Comparison of ENCODE assay signal across 19 cellular contexts in genomic region chr9:129801504-129801903, GRCh38. TPM values are rescaled to one million over a fixed set of nuclear protein-coding genes. Genes with fewer than 3 reads are reported as not detected.
DNase-seq lines count a peak whose midpoint lies in the region; ATAC-seq, FAIRE-seq and TF ChIP-seq lines count a peak whose summit lies in the region.
"Had no signal": no experiment of that assay in that cellular context is flagged by ENCODE, and none has a peak within 500 bp of the region (broad histone marks: within the 10 kb centered on the region; RNA-seq: fewer than 3 reads in every experiment).

No MANE protein-coding gene starts in this region.

- CTCF ChIA-PET in activated CD4-positive, alpha-beta T cell treated with anti-CD3 and anti-CD28 coated beads, Interleukin-2, amount 10 ng/mL, durations not matched to agents 7 days and 5 days (lab: Charles Lee), result interaction anchor here (1.3 to 1.9 kb wide), 2 partner anchors 11 to 15 kb away, joined by 3 to 8 read pairs; no protein-coding TSS in a partner anchor
- CTCF ChIA-PET in activated CD4-positive, alpha-beta T cell treated with anti-CD3 and anti-CD28 coated beads for 36 hours (lab: Charles Lee), result interaction anchor here (0.6 to 1.7 kb wide), 5 partner anchors 15 to 519 kb away, joined by 3 to 6 read pairs (median 3); no protein-coding TSS in a partner anchor

- peak overlapping the region; percentile 83 for H3K27ac Mint-ChIP-seq in activated CD4-positive, alpha-beta T cell treated with anti-CD3 and anti-CD28 coated beads, Interleukin-2, amount 10 ng/mL, durations not matched to agents 7 days and 5 days
- H3K27ac Mint-ChIP-seq in activated CD4-positive, alpha-beta T cell treated with anti-CD3 and anti-CD28 coated beads for 36 hours, result no peak overlapping the region
- H3K27ac Mint-ChIP-seq in HFFc6 (no peak overlapping the region), nephron progenitor cell (peak overlapping the region; percentile 72)
- H3K27ac Mint-ChIP-seq in central memory CD8-positive, alpha-beta T cell (ENCODE audit: low read depth), result no peak overlapping the region

- no peaks in the 10 kb centered on the region for H3K27me3 Mint-ChIP-seq in activated CD4-positive, alpha-beta T cell treated with anti-CD3 and anti-CD28 coated beads, Interleukin-2, amount 10 ng/mL, durations not matched to agents 7 days and 5 days
- no peaks in the 10 kb centered on the region for H3K27me3 Mint-ChIP-seq in activated CD4-positive, alpha-beta T cell treated with anti-CD3 and anti-CD28 coated beads for 36 hours
- peaks cover 5% of the 10 kb centered on the region for H3K27me3 Mint-ChIP-seq in HFFc6 (ENCODE audit: insufficient read depth)
- no peaks in the 10 kb centered on the region for H3K27me3 Mint-ChIP-seq in central memory CD8-positive, alpha-beta T cell
- H3K27me3 Mint-ChIP-seq in nephron progenitor cell (ENCODE audit: low read depth, poor library complexity), result peaks cover 11% of the 10 kb centered on the region

- no peaks in the 10 kb centered on the region for H3K9me3 ChIP-seq in pancreas
- H3K9me3 ChIP-seq: left ventricle myocardium inferior had no signal

- DNase-seq in activated CD4-positive, alpha-beta T cell treated with anti-CD3 and anti-CD28 coated beads, Interleukin-2, amount 10 ng/mL, durations not matched to agents 7 days and 5 days, result no peak
- DNase-seq in activated CD4-positive, alpha-beta T cell treated with anti-CD3 and anti-CD28 coated beads for 36 hours, result no peak
- DNase-seq in HFFc6, result no peak
- DNase-seq in central memory CD8-positive, alpha-beta T cell (ENCODE audit: low spot score in 2 of 2), result no peak
- no peak for DNase-seq in nephron progenitor cell
- no peak for DNase-seq in pancreas
- DNase-seq in CD1c-positive myeloid dendritic cell (ENCODE audit: extremely low spot score), result no peak
- DNase-seq in DMS 273 (lab: John Stamatoyannopoulos, UW; ENCODE audit: unreplicated experiment), result no peak
- DNase-seq: left ventricle myocardium inferior; NCI-H1105; NCI-H2171 treated with DMSO at 0.1 percent for 48 hours; NCI-H82; PC-9; stimulated activated CD4-positive, alpha-beta T cell treated with anti-CD3 and anti-CD28 coated beads, Interleukin-12 subunit alpha, Interleukin-12 subunit beta, amount 100 ng/mL, for 4 hours; stimulated activated naive CD4-positive, alpha-beta T cell had no signal

- no peak for ATAC-seq in activated CD4-positive, alpha-beta T cell treated with anti-CD3 and anti-CD28 coated beads for 36 hours
- ATAC-seq in central memory CD8-positive, alpha-beta T cell (replicated peaks; ENCODE audit: extremely low read depth, poor library complexity, severe bottlenecking), result no peak
- ATAC-seq in pancreas, result no peak
- ATAC-seq: GM12878 had no signal

- no peak for FAIRE-seq in pancreas (lab: Jason Lieb, UNC)
- FAIRE-seq: A204.1, GM12878, TTC549, urothelium cell line had no signal

- intact Hi-C loops in activated CD4-positive, alpha-beta T cell treated with anti-CD3 and anti-CD28 coated beads for 36 hours (cut with DNase I, micrococcal nuclease), result no loop called here
- intact Hi-C loops in pancreas (cut with DNase I), result no loop called here

- peak overlapping the region; percentile 58 for H3K4me3 Mint-ChIP-seq in activated CD4-positive, alpha-beta T cell treated with anti-CD3 and anti-CD28 coated beads, Interleukin-2, amount 10 ng/mL, durations not matched to agents 7 days and 5 days
- no peak overlapping the region for H3K4me3 Mint-ChIP-seq in activated CD4-positive, alpha-beta T cell treated with anti-CD3 and anti-CD28 coated beads for 36 hours
- H3K4me3 Mint-ChIP-seq in HFFc6 (peak overlapping the region; percentile 19; the same call in 1 of the 2 replicates), nephron progenitor cell (peak overlapping the region; percentile 65)
- H3K4me3 Mint-ChIP-seq in central memory CD8-positive, alpha-beta T cell, result peak overlapping the region; percentile 67

- H3K4me1 ChIP-seq in pancreas, result peaks cover 0 to 11% (median 0%) of the 10 kb centered on the region in 3 donors

- no peak overlapping the region for H3K4me3 ChIP-seq in pancreas
- H3K4me3 ChIP-seq: GM12878, left ventricle myocardium inferior, PC-9 had no signal

- peaks cover 17% of the 10 kb centered on the region for H3K36me3 Mint-ChIP-seq in activated CD4-positive, alpha-beta T cell treated with anti-CD3 and anti-CD28 coated beads, Interleukin-2, amount 10 ng/mL, durations not matched to agents 7 days and 5 days (ENCODE audit: low read depth)
- H3K36me3 Mint-ChIP-seq in activated CD4-positive, alpha-beta T cell treated with anti-CD3 and anti-CD28 coated beads for 36 hours (ENCODE audit: low read depth), result peaks cover 17% of the 10 kb centered on the region
- H3K36me3 Mint-ChIP-seq in HFFc6 (ENCODE audit: low read depth) (peaks cover 10% of the 10 kb centered on the region; the same call in 1 of the 2 replicates), nephron progenitor cell (ENCODE audit: low read depth) (peaks cover 10% of the 10 kb centered on the region)
- H3K36me3 Mint-ChIP-seq in central memory CD8-positive, alpha-beta T cell (ENCODE audit: insufficient read depth), result peaks cover 16% of the 10 kb centered on the region

- POLR2A ChIA-PET in activated CD4-positive, alpha-beta T cell treated with anti-CD3 and anti-CD28 coated beads, Interleukin-2, amount 10 ng/mL, durations not matched to agents 7 days and 5 days (lab: Charles Lee), result no interaction called here
- POLR2A ChIA-PET in activated CD4-positive, alpha-beta T cell treated with anti-CD3 and anti-CD28 coated beads for 36 hours (lab: Charles Lee), result interaction anchor here (0.6 kb wide), 2 partner anchors 45 to 522 kb away, joined by 4 to 5 read pairs; no protein-coding TSS in a partner anchor

- H3K27me3 ChIP-seq in pancreas, result no peaks in the 10 kb centered on the region

- no peak overlapping the region for H3K27ac ChIP-seq in pancreas
- H3K27ac ChIP-seq: left ventricle myocardium inferior, PC-9 had no signal

- H3K9me3 Mint-ChIP-seq in activated CD4-positive, alpha-beta T cell treated with anti-CD3 and anti-CD28 coated beads, Interleukin-2, amount 10 ng/mL, durations not matched to agents 7 days and 5 days, result no peaks in the 10 kb centered on the region
- H3K9me3 Mint-ChIP-seq in activated CD4-positive, alpha-beta T cell treated with anti-CD3 and anti-CD28 coated beads for 36 hours (ENCODE audit: low read depth), result no peaks in the 10 kb centered on the region
- H3K9me3 Mint-ChIP-seq in HFFc6 (no peaks in the 10 kb centered on the region), nephron progenitor cell (no peaks in the 10 kb centered on the region)
- H3K9me3 Mint-ChIP-seq in central memory CD8-positive, alpha-beta T cell, result no peaks in the 10 kb centered on the region

- H3K4me1 Mint-ChIP-seq in activated CD4-positive, alpha-beta T cell treated with anti-CD3 and anti-CD28 coated beads, Interleukin-2, amount 10 ng/mL, durations not matched to agents 7 days and 5 days, result peaks cover 31% of the 10 kb centered on the region
- peaks cover 21% of the 10 kb centered on the region for H3K4me1 Mint-ChIP-seq in activated CD4-positive, alpha-beta T cell treated with anti-CD3 and anti-CD28 coated beads for 36 hours
- H3K4me1 Mint-ChIP-seq in HFFc6 (ENCODE audit: low read depth) (peaks cover 15% of the 10 kb centered on the region), nephron progenitor cell (peaks cover 19% of the 10 kb centered on the region)
- peaks cover 10% of the 10 kb centered on the region for H3K4me1 Mint-ChIP-seq in central memory CD8-positive, alpha-beta T cell

- WGBS in pancreas, 2 donors, result 77 to 82% methylated on average over 17 of the region's 17 CpGs

- no peaks in the 10 kb centered on the region for H3K36me3 ChIP-seq in pancreas
- H3K36me3 ChIP-seq: left ventricle myocardium inferior had no signal

- TF ChIP-seq CTCF in HFFc6 (IDR thresholded peaks at IDR 0.05), result no peak
- no peak for TF ChIP-seq CTCF in nephron progenitor cell (IDR thresholded peaks at IDR 0.05)
- TF ChIP-seq CTCF in pancreas (IDR thresholded peaks at IDR 0.05), result no peak

RNA-seq across cellular contexts. Expression of gene TOR1B, which starts 1.5 kb away (rescaled TPM):
- 10 to 100 TPM; 21.9 to 27.1 TPM for total RNA-seq in activated CD4-positive, alpha-beta T cell treated with anti-CD3 and anti-CD28 coated beads, Interleukin-2, amount 10 ng/mL, durations not matched to agents 7 days and 5 days
- total RNA-seq in activated CD4-positive, alpha-beta T cell treated with anti-CD3 and anti-CD28 coated beads for 36 hours, result 10 to 100 TPM; 18.0 to 22.1 TPM
- total RNA-seq in HFFc6 (2021; fragmentation: NEBNext Ultra II Directional; extraction: Animal tissue kit (Norgen Biotek cat#: 25700)), result 10 to 100 TPM; 31.6 to 43.1 (median 36.1) TPM
- total RNA-seq in pancreas, result 10 to 100 TPM in 5 of 6 donors, 1 to 10 TPM in 1; 7.6 to 17.3 (median 12.0) TPM
- 10 to 100 TPM in 1 of 2 donors, 1 to 10 TPM in 1; 6.1 to 10.5 TPM for polyA plus RNA-seq in pancreas

RNA-seq across cellular contexts. Expression of gene TOR1A, which starts 22.4 kb away (rescaled TPM):
- total RNA-seq in activated CD4-positive, alpha-beta T cell treated with anti-CD3 and anti-CD28 coated beads, Interleukin-2, amount 10 ng/mL, durations not matched to agents 7 days and 5 days, result 10 to 100 TPM; 52.0 to 58.5 TPM
- total RNA-seq in activated CD4-positive, alpha-beta T cell treated with anti-CD3 and anti-CD28 coated beads for 36 hours, result 10 to 100 TPM; 34.9 to 39.7 TPM
- 10 to 100 TPM; 59.1 to 70.5 (median 67.1) TPM for total RNA-seq in HFFc6 (2021; fragmentation: NEBNext Ultra II Directional; extraction: Animal tissue kit (Norgen Biotek cat#: 25700))
- total RNA-seq in pancreas, result 10 to 100 TPM in 5 of 6 donors, 1 to 10 TPM in 1; 8.9 to 17.5 (median 12.2) TPM
- 10 to 100 TPM; 10.0 to 15.3 TPM for polyA plus RNA-seq in pancreas

RNA-seq across cellular contexts. Expression of gene C9orf78, which starts 33.6 kb away (rescaled TPM):
- 10 to 100 TPM; 83.9 to 89.2 TPM for total RNA-seq in activated CD4-positive, alpha-beta T cell treated with anti-CD3 and anti-CD28 coated beads, Interleukin-2, amount 10 ng/mL, durations not matched to agents 7 days and 5 days
- 10 to 100 TPM; 42.8 to 59.8 TPM for total RNA-seq in activated CD4-positive, alpha-beta T cell treated with anti-CD3 and anti-CD28 coated beads for 36 hours
- 10 to 100 TPM; 42.8 to 52.7 (median 48.5) TPM for total RNA-seq in HFFc6 (2021; fragmentation: NEBNext Ultra II Directional; extraction: Animal tissue kit (Norgen Biotek cat#: 25700))
- 10 to 100 TPM; 16.3 to 22.4 (median 17.2) TPM for total RNA-seq in pancreas
- polyA plus RNA-seq in pancreas, result 10 to 100 TPM; 24.2 to 38.6 TPM

RNA-seq across cellular contexts. Expression of gene USP20, which starts 33.8 kb away (rescaled TPM):
- 100 to 1,000 TPM in 1 of 2 experiments, 10 to 100 TPM in 1; 90.8 to 105 TPM for total RNA-seq in activated CD4-positive, alpha-beta T cell treated with anti-CD3 and anti-CD28 coated beads, Interleukin-2, amount 10 ng/mL, durations not matched to agents 7 days and 5 days
- total RNA-seq in activated CD4-positive, alpha-beta T cell treated with anti-CD3 and anti-CD28 coated beads for 36 hours, result 10 to 100 TPM; 37.6 to 48.5 TPM
- total RNA-seq in HFFc6 (2021; fragmentation: NEBNext Ultra II Directional; extraction: Animal tissue kit (Norgen Biotek cat#: 25700)), result 10 to 100 TPM; 24.1 to 35.4 (median 26.2) TPM
- 10 to 100 TPM in 5 of 6 donors, 1 to 10 TPM in 1; 9.7 to 20.2 (median 13.1) TPM for total RNA-seq in pancreas
- polyA plus RNA-seq in pancreas, result 10 to 100 TPM; 38.8 to 54.8 TPM

RNA-seq across cellular contexts. Expression of gene PTGES, which starts 48.7 kb away (rescaled TPM):
- total RNA-seq in activated CD4-positive, alpha-beta T cell treated with anti-CD3 and anti-CD28 coated beads, Interleukin-2, amount 10 ng/mL, durations not matched to agents 7 days and 5 days, result not detected
- total RNA-seq in activated CD4-positive, alpha-beta T cell treated with anti-CD3 and anti-CD28 coated beads for 36 hours, result under 1 TPM; 0.09 to 0.16 TPM
- total RNA-seq in HFFc6 (2021; fragmentation: NEBNext Ultra II Directional; extraction: Animal tissue kit (Norgen Biotek cat#: 25700)), result 10 to 100 TPM; 11.3 to 29.6 (median 26.0) TPM
- total RNA-seq in pancreas, result 1 to 10 TPM in 3 of 6 donors, under 1 TPM in 3; 0.16 to 2.5 (median 0.77) TPM
- 1 to 10 TPM in 1 of 2 donors, under 1 TPM in 1; 0.75 to 1.8 TPM for polyA plus RNA-seq in pancreas
- total RNA-seq: GM12878 had no signal

Comparison
In these comparisons a context has a peak if more than half of its experiments do, and no peak if none do; other contexts are left out.
1. H3K27ac Mint-ChIP-seq: peak in activated CD4-positive, alpha-beta T cell treated with anti-CD3 and anti-CD28 coated beads, Interleukin-2, amount 10 ng/mL, durations not matched to agents 7 days and 5 days (single experiment) and nephron progenitor cell (single experiment); none in activated CD4-positive, alpha-beta T cell treated with anti-CD3 and anti-CD28 coated beads for 36 hours (single experiment), HFFc6 (single experiment) and central memory CD8-positive, alpha-beta T cell (single experiment).